Comparison of ENCODE assay signal across 8 cellular contexts in the genomic region with DNA sequence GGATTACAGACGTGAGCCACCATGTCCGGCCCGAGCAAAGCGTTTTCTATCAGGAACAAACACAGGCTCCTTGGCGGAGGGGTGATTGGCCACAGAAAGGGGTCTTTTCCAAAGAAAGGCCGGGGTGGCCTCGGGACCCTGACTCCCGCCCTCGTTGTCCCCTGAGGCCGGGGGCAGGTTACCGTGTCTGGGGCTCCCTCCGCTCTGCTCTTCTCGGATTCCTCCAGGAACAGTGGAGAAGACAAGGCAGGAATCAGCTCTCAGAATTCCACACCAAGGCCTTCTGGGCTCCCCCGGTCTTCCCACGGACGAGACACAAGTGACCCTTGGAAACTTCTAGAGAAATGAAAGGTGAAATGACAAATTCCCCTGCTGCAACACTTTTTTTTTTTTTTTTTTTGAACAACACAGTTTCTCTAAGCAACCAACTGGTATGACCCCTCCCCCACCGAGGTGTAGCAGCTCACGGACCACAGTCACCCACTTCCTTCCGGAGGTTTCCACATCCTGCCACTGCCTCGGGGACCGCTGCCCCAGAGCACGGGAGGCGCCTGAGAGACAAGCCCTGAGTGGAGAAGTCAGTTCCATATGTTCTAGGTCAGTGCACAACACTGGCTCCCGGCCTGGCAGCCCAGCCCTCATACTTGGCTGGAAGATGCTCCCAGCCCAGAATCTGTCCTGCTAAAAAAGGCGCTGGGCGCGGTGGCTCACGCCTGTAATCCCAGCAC. TPM values are rescaled to one million over a fixed set of nuclear protein-coding genes. Genes with fewer than 3 reads are reported as not detected.
DNase-seq lines count a peak whose midpoint lies in the region; ATAC-seq and TF ChIP-seq lines count a peak whose summit lies in the region.

No MANE protein-coding gene starts in this region.

- TF ChIP-seq RAD21 in HCT116 (IDR thresholded peaks at IDR 0.05; ENCODE audit: low read depth): no peak

- H3K4me1 Mint-ChIP-seq in CD8-positive, alpha-beta T cell (ENCODE audit: low read depth): peaks cover 76% of the 10 kb centered on the region
- H3K4me1 Mint-ChIP-seq in activated T-helper 2 cell treated with anti-CD3 and anti-CD28 coated beads, Interferon-gamma antibody, Interleukin-2, Interleukin-4, amounts not matched to agents 10 μg/mL and 5 μg/mL and 100 μg/mL, durations not matched to agents 14 hours and 24 hours and 36 hours (ENCODE audit: low read depth): peaks cover 56% of the 10 kb centered on the region

- H3K9me3 ChIP-seq in CD8-positive, alpha-beta T cell (ENCODE audit: low read length): no peaks in the 10 kb centered on the region
- no peaks in the 10 kb centered on the region for H3K9me3 ChIP-seq in HCT116 (ENCODE audit: control insufficient read depth in 1 of 2, insufficient read depth in 1 of 2, low read depth in 1 of 2, low read length in 2 of 2)
- no peaks in the 10 kb centered on the region for H3K9me3 ChIP-seq in Peyer's patch

- peak; percentile 85 to 97 (median 92) for DNase-seq in CD8-positive, alpha-beta T cell
- DNase-seq in HCT116 (ENCODE audit: low read depth, low spot score) (no peak), Peyer's patch (peak; percentile 63 to 98 (median 97)), left ventricle myocardium superior (peak; percentile 72), NCI-H1694 (lab: John Stamatoyannopoulos, UW) (no peak), DMS53 (lab: John Stamatoyannopoulos, UW) (no peak)
- DNase-seq in activated T-helper 2 cell treated with anti-CD3 and anti-CD28 coated beads, Interferon-gamma antibody, Interleukin-2, Interleukin-4, amounts not matched to agents 10 μg/mL and 5 μg/mL and 100 μg/mL, durations not matched to agents 14 hours and 24 hours and 36 hours (ENCODE audit: low spot score): peak; percentile 95
- DNase-seq in stimulated activated CD4-positive, alpha-beta T cell treated with anti-CD3 and anti-CD28 coated beads, Interleukin-4, amount 100 ng/mL, for 1 hour: peak; percentile 82

- no peak for TF ChIP-seq POLR2A in HCT116 (IDR thresholded peaks at IDR 0.05; ENCODE audit: borderline replicate concordance, extremely low read depth, insufficient read depth, insufficient read length)
- no peak for TF ChIP-seq POLR2A in Peyer's patch (IDR thresholded peaks at IDR 0.05)

- no peaks in the 10 kb centered on the region for H3K9me2 ChIP-seq in HCT116 (ENCODE audit: insufficient read depth)

- H3K4me3 ChIP-seq in CD8-positive, alpha-beta T cell (ENCODE audit: low read depth, low read length): peak overlapping the region; percentile 82
- H3K4me3 ChIP-seq in HCT116 (replicated peaks in 1 of 2; ENCODE audit: low read depth in 1 of 2, low read length in 2 of 2) (no peak overlapping the region), Peyer's patch (peak overlapping the region; percentile 36 to 54 (median 48))

- BruUV-seq in HCT116 (replicated peaks; lab: Mats Ljungman, UMichigan): no TSS peak

- peaks cover 29% of the 10 kb centered on the region for H3K36me3 Mint-ChIP-seq in CD8-positive, alpha-beta T cell
- H3K36me3 Mint-ChIP-seq in activated T-helper 2 cell treated with anti-CD3 and anti-CD28 coated beads, Interferon-gamma antibody, Interleukin-2, Interleukin-4, amounts not matched to agents 10 μg/mL and 5 μg/mL and 100 μg/mL, durations not matched to agents 14 hours and 24 hours and 36 hours (ENCODE audit: low read depth): peaks cover 74% of the 10 kb centered on the region

- no peak for TF ChIP-seq CTCF in CD8-positive, alpha-beta T cell (IDR thresholded peaks at IDR 0.05)
- TF ChIP-seq CTCF in HCT116 (IDR thresholded peaks at IDR 0.05 in 2 of 3, conservative IDR thresholded peaks at IDR 0.05 in 1 of 3; ENCODE audit: borderline replicate concordance in 1 of 3, insufficient read depth in 1 of 3, low read depth in 2 of 3, low read length in 2 of 3): no peak
- no peak for TF ChIP-seq CTCF in Peyer's patch (IDR thresholded peaks at IDR 0.05)

- no peaks in the 10 kb centered on the region for H3K9me3 Mint-ChIP-seq in CD8-positive, alpha-beta T cell
- H3K9me3 Mint-ChIP-seq in activated T-helper 2 cell treated with anti-CD3 and anti-CD28 coated beads, Interferon-gamma antibody, Interleukin-2, Interleukin-4, amounts not matched to agents 10 μg/mL and 5 μg/mL and 100 μg/mL, durations not matched to agents 14 hours and 24 hours and 36 hours: no peaks in the 10 kb centered on the region

- H3K4me2 ChIP-seq in HCT116 (ENCODE audit: low read length): no peak overlapping the region

- no peak overlapping the region for H3K9ac ChIP-seq in HCT116 (ENCODE audit: low read length)

- H3K27ac ChIP-seq in CD8-positive, alpha-beta T cell (ENCODE audit: low read depth, low read length): peak overlapping the region; percentile 95
- H3K27ac ChIP-seq in HCT116 (ENCODE audit: low read depth, low read length): peak overlapping the region; percentile 34; the same call in 1 of the 2 replicates
- peak overlapping the region; percentile 43 to 99 (median 71) for H3K27ac ChIP-seq in Peyer's patch

- no peaks in the 10 kb centered on the region for H4K20me1 ChIP-seq in HCT116 (ENCODE audit: insufficient read depth)

- CTCF ChIA-PET in CD8-positive, alpha-beta T cell (lab: Charles Lee): interaction anchor here (0.7 to 6.2 kb wide), 6 partner anchors 9 to 156 kb away, joined by 3 to 49 read pairs (median 8); no protein-coding TSS in a partner anchor
- CTCF ChIA-PET in HCT116 (lab: Charles Lee): no interaction called here

- RAD21 ChIA-PET in HCT116 (lab: Charles Lee; ENCODE audit: low non-redundant PET in 1 of 2, low total read pairs in 2 of 2, uncharacterized antibody in 2 of 2, unreplicated experiment in 2 of 2): no interaction called here

- peaks cover 73% of the 10 kb centered on the region for H3K4me1 ChIP-seq in CD8-positive, alpha-beta T cell (ENCODE audit: insufficient read depth, low read length)
- H3K4me1 ChIP-seq in HCT116 (ENCODE audit: control insufficient read depth in 1 of 2, insufficient read depth in 2 of 2, low read length in 2 of 2) (peaks cover 35 to 56% of the 10 kb centered on the region in 2 experiments), Peyer's patch (peaks cover 0 to 48% (median 45%) of the 10 kb centered on the region in 4 donors)

- no peak overlapping the region for H2AFZ ChIP-seq in HCT116 (ENCODE audit: low read depth, low read length, poor library complexity, severe bottlenecking)

- H3K27me3 Mint-ChIP-seq in CD8-positive, alpha-beta T cell (ENCODE audit: low read depth): no peaks in the 10 kb centered on the region
- H3K27me3 Mint-ChIP-seq in activated T-helper 2 cell treated with anti-CD3 and anti-CD28 coated beads, Interferon-gamma antibody, Interleukin-2, Interleukin-4, amounts not matched to agents 10 μg/mL and 5 μg/mL and 100 μg/mL, durations not matched to agents 14 hours and 24 hours and 36 hours (ENCODE audit: low read depth): no peaks in the 10 kb centered on the region

- ATAC-seq in CD8-positive, alpha-beta T cell: peak; percentile 51
- no peak for ATAC-seq in HCT116
- peak; percentile 46 for ATAC-seq in left ventricle myocardium superior

- POLR2A ChIA-PET in CD8-positive, alpha-beta T cell (lab: Charles Lee): interaction anchor here (0.6 to 4.8 kb wide), 10 partner anchors 10 to 1975 kb away, joined by 3 to 57 read pairs (median 4); a partner anchor contains a TSS
- POLR2A ChIA-PET in HCT116 (lab: Charles Lee): no interaction called here

- peaks cover under 1% of the 10 kb centered on the region for H3K36me3 ChIP-seq in CD8-positive, alpha-beta T cell (ENCODE audit: insufficient read depth, low read length)
- H3K36me3 ChIP-seq in HCT116 (ENCODE audit: control insufficient read depth in 1 of 2, insufficient read depth in 2 of 2, low read length in 2 of 2): no peaks in the 10 kb centered on the region; a peak in 1 of 4 replicates
- H3K36me3 ChIP-seq in Peyer's patch: peaks cover 0 to 32% (median 0%) of the 10 kb centered on the region in 3 donors

- no peaks in the 10 kb centered on the region for H3K27me3 ChIP-seq in CD8-positive, alpha-beta T cell (ENCODE audit: insufficient read depth, low read length)
- no peaks in the 10 kb centered on the region for H3K27me3 ChIP-seq in HCT116 (ENCODE audit: insufficient read depth, low read length)
- H3K27me3 ChIP-seq in Peyer's patch: no peaks in the 10 kb centered on the region

- intact Hi-C loops in CD8-positive, alpha-beta T cell (cut with DNase I, micrococcal nuclease): loop anchor here (1.0 to 10.0 kb wide), 9 partner anchors 11 to 810 kb away; a partner anchor contains a TSS
- intact Hi-C loops in HCT116 (cut with micrococcal nuclease): no loop called here
- intact Hi-C loops in activated T-helper 2 cell treated with anti-CD3 and anti-CD28 coated beads, Interferon-gamma antibody, Interleukin-2, Interleukin-4, amounts not matched to agents 10 μg/mL and 5 μg/mL and 100 μg/mL, durations not matched to agents 14 hours and 24 hours and 36 hours (cut with micrococcal nuclease): loop anchor here (1.0 to 5.0 kb wide), 4 partner anchors 11 to 208 kb away; a partner anchor contains a TSS
- intact Hi-C loops in left ventricle myocardium superior (cut with micrococcal nuclease): no loop called here

- H3K27ac Mint-ChIP-seq in CD8-positive, alpha-beta T cell: peak overlapping the region; percentile 98
- H3K27ac Mint-ChIP-seq in activated T-helper 2 cell treated with anti-CD3 and anti-CD28 coated beads, Interferon-gamma antibody, Interleukin-2, Interleukin-4, amounts not matched to agents 10 μg/mL and 5 μg/mL and 100 μg/mL, durations not matched to agents 14 hours and 24 hours and 36 hours: peak overlapping the region; percentile 100

- H3K4me3 Mint-ChIP-seq in CD8-positive, alpha-beta T cell: peak overlapping the region; percentile 98
- peak overlapping the region; percentile 98 for H3K4me3 Mint-ChIP-seq in activated T-helper 2 cell treated with anti-CD3 and anti-CD28 coated beads, Interferon-gamma antibody, Interleukin-2, Interleukin-4, amounts not matched to agents 10 μg/mL and 5 μg/mL and 100 μg/mL, durations not matched to agents 14 hours and 24 hours and 36 hours (ENCODE audit: low read depth)

- H3K79me2 ChIP-seq in HCT116 (ENCODE audit: insufficient read depth, low read length): peaks cover 10% of the 10 kb centered on the region; the same call in 1 of the 2 replicates

RNA-seq across cellular contexts. Expression of a gene that starts 11.0 kb away (rescaled TPM):
- 10 to 100 TPM; 76.7 to 80.0 TPM for total RNA-seq in CD8-positive, alpha-beta T cell
- 32.1 TPM for total RNA-seq in HCT116 (2021; ENCODE audit: unreplicated experiment)
- polyA plus RNA-seq in HCT116 (2012): 39.3 and 39.8 TPM in 2 replicates
- total RNA-seq in Peyer's patch: 10 to 100 TPM; 32.6 to 55.3 (median 35.1) TPM
- 175 and 181 TPM in 2 replicates for total RNA-seq in activated T-helper 2 cell treated with anti-CD3 and anti-CD28 coated beads, Interferon-gamma antibody, Interleukin-2, Interleukin-4, amounts not matched to agents 10 μg/mL and 5 μg/mL and 100 μg/mL, durations not matched to agents 14 hours and 24 hours and 36 hours
- 17.5 TPM for total RNA-seq in left ventricle myocardium superior

RNA-seq across cellular contexts. Expression of a gene that starts 11.6 kb away (rescaled TPM):
- 10 to 100 TPM; 11.9 to 15.3 TPM for total RNA-seq in CD8-positive, alpha-beta T cell
- total RNA-seq in HCT116 (2021; ENCODE audit: unreplicated experiment) (6.1 TPM), Peyer's patch (1 to 10 TPM; 1.3 to 9.9 (median 3.8) TPM), left ventricle myocardium superior (1.9 TPM)
- 6.7 and 12.8 TPM in 2 replicates for polyA plus RNA-seq in HCT116 (2012)
- total RNA-seq in activated T-helper 2 cell treated with anti-CD3 and anti-CD28 coated beads, Interferon-gamma antibody, Interleukin-2, Interleukin-4, amounts not matched to agents 10 μg/mL and 5 μg/mL and 100 μg/mL, durations not matched to agents 14 hours and 24 hours and 36 hours: 7.6 and 9.5 TPM in 2 replicates

RNA-seq across cellular contexts. Expression of a gene that starts 34.1 kb away (rescaled TPM):
- total RNA-seq in CD8-positive, alpha-beta T cell: 100 to 1,000 TPM; 453 to 455 TPM
- total RNA-seq in HCT116 (2021; ENCODE audit: unreplicated experiment): 271 TPM
- 225 and 297 TPM in 2 replicates for polyA plus RNA-seq in HCT116 (2012)
- total RNA-seq in Peyer's patch: 100 to 1,000 TPM; 119 to 253 (median 192) TPM
- 161 and 176 TPM in 2 replicates for total RNA-seq in activated T-helper 2 cell treated with anti-CD3 and anti-CD28 coated beads, Interferon-gamma antibody, Interleukin-2, Interleukin-4, amounts not matched to agents 10 μg/mL and 5 μg/mL and 100 μg/mL, durations not matched to agents 14 hours and 24 hours and 36 hours
- 272 TPM for total RNA-seq in left ventricle myocardium superior

Comparison
In these comparisons a context has a peak if more than half of its experiments do, and no peak if none do; other contexts are left out.
1. DNase-seq: peak in CD8-positive, alpha-beta T cell (7 of 7), Peyer's patch (3 of 3), activated T-helper 2 cell treated with anti-CD3 and anti-CD28 coated beads, Interferon-gamma antibody, Interleukin-2, Interleukin-4, amounts not matched to agents 10 μg/mL and 5 μg/mL and 100 μg/mL, durations not matched to agents 14 hours and 24 hours and 36 hours (single experiment), left ventricle myocardium superior (single experiment) and stimulated activated CD4-positive, alpha-beta T cell treated with anti-CD3 and anti-CD28 coated beads, Interleukin-4, amount 100 ng/mL, for 1 hour (single experiment); none in HCT116 (single experiment), NCI-H1694 (single experiment) and DMS53 (single experiment).
2. H3K27ac ChIP-seq: peak in every context shown above with its lines; median percentile 95 in CD8-positive, alpha-beta T cell; 71 in Peyer's patch; 34 in HCT116.
3. H3K4me3 ChIP-seq: peak in CD8-positive, alpha-beta T cell (single experiment) and Peyer's patch (4 of 4); none in HCT116 (0 of 2).
4. intact Hi-C loops: an anchor here in CD8-positive, alpha-beta T cell (1.0 to 10.0 kb wide) and activated T-helper 2 cell treated with anti-CD3 and anti-CD28 coated beads, Interferon-gamma antibody, Interleukin-2, Interleukin-4, amounts not matched to agents 10 μg/mL and 5 μg/mL and 100 μg/mL, durations not matched to agents 14 hours and 24 hours and 36 hours (1.0 to 5.0 kb wide); none called in HCT116 and left ventricle myocardium superior.